In genomic region chr20:61976650-61977332, GRCh38 we compare ENCODE assay signal across 1 cellular context.
TF ChIP-seq lines count a peak whose summit lies in the region.

No MANE protein-coding gene starts in this region.

TF ChIP-seq in H1, 55 proteins besides CTCF, POLR2A, EP300 and RAD21 (continued from another document):
- TF ChIP-seq TEAD4 (IDR thresholded peaks at IDR 0.05; ENCODE audit: low read depth, low read length) (no peak), TAF7 (optimal IDR thresholded peaks at IDR 0.05; ENCODE audit: borderline replicate concordance, low read depth, low read length) (no peak), ZNF274 (IDR thresholded peaks at IDR 0.05; ENCODE audit: borderline replicate concordance, extremely low read depth, low read length) (no peak)
- TF ChIP-seq, protein P1, sequence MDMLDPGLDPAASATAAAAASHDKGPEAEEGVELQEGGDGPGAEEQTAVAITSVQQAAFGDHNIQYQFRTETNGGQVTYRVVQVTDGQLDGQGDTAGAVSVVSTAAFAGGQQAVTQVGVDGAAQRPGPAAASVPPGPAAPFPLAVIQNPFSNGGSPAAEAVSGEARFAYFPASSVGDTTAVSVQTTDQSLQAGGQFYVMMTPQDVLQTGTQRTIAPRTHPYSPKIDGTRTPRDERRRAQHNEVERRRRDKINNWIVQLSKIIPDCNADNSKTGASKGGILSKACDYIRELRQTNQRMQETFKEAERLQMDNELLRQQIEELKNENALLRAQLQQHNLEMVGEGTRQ (IDR thresholded peaks at IDR 0.05; ENCODE audit: low read length): no peak
